ENCODE assay signal across 8 cellular contexts in genomic region chr6:104639671-104640070, GRCh38.
DNase-seq lines count a peak whose midpoint lies in the region; ATAC-seq, FAIRE-seq and TF ChIP-seq lines count a peak whose summit lies in the region.

No MANE protein-coding gene starts in this region.

- no peak overlapping the region for H2BK5ac ChIP-seq in IMR-90 (ENCODE audit: low read depth, low read length, poor library complexity, severe bottlenecking)

- no peak overlapping the region for H2BK120ac ChIP-seq in IMR-90 (ENCODE audit: low read depth, low read length)

- TF ChIP-seq RAD21 in IMR-90 (IDR thresholded peaks at IDR 0.05; ENCODE audit: low read length), result no peak

- no peak overlapping the region for H3K56ac ChIP-seq in IMR-90 (ENCODE audit: extremely low read depth, insufficient read depth, low read length)

- in situ Hi-C loops in IMR-90 (cut with MboI; ENCODE audit: low sequenced_read_pairs), result no loop called here

- no peak overlapping the region for H3K23ac ChIP-seq in IMR-90 (ENCODE audit: low read depth, low read length)

- H3K9me1 ChIP-seq in IMR-90 (ENCODE audit: insufficient read depth, low read length), result no peaks in the 10 kb centered on the region

- no peak overlapping the region for H2AFZ ChIP-seq in IMR-90 (replicated peaks; ENCODE audit: low read length, poor library complexity)

- no peak overlapping the region for H2AK5ac ChIP-seq in IMR-90 (ENCODE audit: low read depth, low read length)

- TF ChIP-seq POLR2A in IMR-90 (IDR thresholded peaks at IDR 0.05; ENCODE audit: low read depth, low read length), result no peak

- H4K5ac ChIP-seq in IMR-90 (ENCODE audit: low read depth, low read length), result no peak overlapping the region

- TF ChIP-seq CTCF in IMR-90 (conservative IDR thresholded peaks at IDR 0.05; ENCODE audit: low read depth, low read length), result no peak
- no peak for TF ChIP-seq CTCF in foreskin keratinocyte (conservative IDR thresholded peaks at IDR 0.05)

- no peak overlapping the region for H3K4ac ChIP-seq in IMR-90 (ENCODE audit: low read depth, low read length)

- H3K18ac ChIP-seq in IMR-90 (ENCODE audit: low read depth, low read length), result no peak overlapping the region

- POLR2A ChIA-PET in IMR-90 (lab: Charles Lee; ENCODE audit: unreplicated experiment), result no interaction called here

- ATAC-seq in GM21576 (IDR thresholded peaks at IDR 0.05; ENCODE audit: unreplicated experiment) (peak; percentile 96), IMR-90 (ENCODE audit: low read depth) (peak; percentile 53; the same call in 1 of the 2 replicates), foreskin keratinocyte (peak; percentile 32)

- H4K20me1 ChIP-seq in IMR-90 (ENCODE audit: insufficient read depth, low read length), result no peaks in the 10 kb centered on the region

- H3K4me1 ChIP-seq in IMR-90 (ENCODE audit: control insufficient read depth, insufficient read depth, low read length) (no peaks in the 10 kb centered on the region), foreskin keratinocyte (peaks cover 3% of the 10 kb centered on the region)

- H2AK9ac ChIP-seq in IMR-90 (replicated peaks; ENCODE audit: low read depth, low read length, poor library complexity), result no peak overlapping the region

- H3K27me3 ChIP-seq in IMR-90 (ENCODE audit: control insufficient read depth, insufficient read depth, low read length), result no peaks in the 10 kb centered on the region
- no peaks in the 10 kb centered on the region for H3K27me3 ChIP-seq in foreskin keratinocyte

- H3K79me1 ChIP-seq in IMR-90 (ENCODE audit: low read depth in 1 of 2, low read length in 2 of 2), result no peaks in the 10 kb centered on the region

- no TSS peak for BruUV-seq in IMR-90 (replicated peaks; lab: Mats Ljungman, UMichigan)

- no peaks in the 10 kb centered on the region for H3K36me3 ChIP-seq in IMR-90 (ENCODE audit: control insufficient read depth, insufficient read depth, low read length)

- no peak overlapping the region for H3K4me3 ChIP-seq in IMR-90 (ENCODE audit: insufficient read depth, low read depth, low read length)

- no peak overlapping the region for H3K9ac ChIP-seq in IMR-90 (ENCODE audit: low read depth, low read length)

- DNase-seq in EL (peak; percentile 52), IMR-90 (peak; percentile 43), foreskin keratinocyte (peak in 1 of 2 donors; percentile 28), GM19239 (ENCODE audit: insufficient read length, low spot score) (no peak), HuH-7 (ENCODE audit: low spot score) (no peak)
- DNase-seq in activated CD8-positive, alpha-beta memory T cell treated with anti-CD3 and anti-CD28 coated beads, Interleukin-2, amount 50 U/mL, for 48 hours, result no peak
- DNase-seq in stimulated activated naive CD4-positive, alpha-beta T cell (lab: John Stamatoyannopoulos, UW), result no peak

- FAIRE-seq in GM19239 (lab: Jason Lieb, UNC), result no peak

- CTCF ChIA-PET in IMR-90 (lab: Yijun Ruan, JAX), result interaction anchor here (1.4 kb wide), 1 partner anchor 9 kb away, joined by 3 read pairs; no protein-coding TSS in a partner anchor

- H2BK20ac ChIP-seq in IMR-90 (ENCODE audit: low read depth, low read length), result no peak overlapping the region

- no peaks in the 10 kb centered on the region for H3K9me3 ChIP-seq in IMR-90 (ENCODE audit: control insufficient read depth, insufficient read depth, low read length)

- no peak overlapping the region for H4K8ac ChIP-seq in IMR-90 (ENCODE audit: low read depth in 2 of 2, low read length in 2 of 2)

- H3K27ac ChIP-seq in IMR-90 (ENCODE audit: insufficient read depth, low read length) (no peak overlapping the region), foreskin keratinocyte (no peak overlapping the region)

- H2BK15ac ChIP-seq in IMR-90 (ENCODE audit: low read depth, low read length), result no peak overlapping the region

- intact Hi-C loops in IMR-90 (cut with micrococcal nuclease), result no loop called here

- H4K91ac ChIP-seq in IMR-90 (ENCODE audit: insufficient read depth, low read depth, low read length), result no peak overlapping the region

- no peak overlapping the region for H3K4me2 ChIP-seq in IMR-90 (ENCODE audit: low read depth, low read length)

- H3K14ac ChIP-seq in IMR-90 (replicated peaks; ENCODE audit: low read depth, low read length), result no peak overlapping the region

- dilution Hi-C loops in IMR-90 (cut with HindIII; ENCODE audit: low sequenced_read_pairs, unreplicated experiment), result no loop called here

TF ChIP-seq in IMR-90, 13 proteins besides CTCF, POLR2A, EP300 and RAD21:
- TF ChIP-seq CEBPB (IDR thresholded peaks at IDR 0.05; ENCODE audit: low read depth, low read length) (peak; percentile 53), FOS (IDR thresholded peaks at IDR 0.05; ENCODE audit: low read depth, low read length) (no peak)

Comparison
In these comparisons a context has a peak if more than half of its experiments do, and no peak if none do; other contexts are left out.
1. DNase-seq: peak in EL (single experiment) and IMR-90 (single experiment); none in activated CD8-positive, alpha-beta memory T cell treated with anti-CD3 and anti-CD28 coated beads, Interleukin-2, amount 50 U/mL, for 48 hours (single experiment), stimulated activated naive CD4-positive, alpha-beta T cell (0 of 6), GM19239 (single experiment) and HuH-7 (single experiment).
2. ATAC-seq: peak in every context shown above with its lines; median percentile 96 in GM21576; 53 in IMR-90; 32 in foreskin keratinocyte.